12 cellular contexts compared by ENCODE assay signal in genomic region chr3:43872301-43872700, GRCh38.
DNase-seq lines count a peak whose midpoint lies in the region; ATAC-seq and TF ChIP-seq lines count a peak whose summit lies in the region.
"Had no signal": no experiment of that assay in that cellular context is flagged by ENCODE, and none has a peak within 500 bp of the region (broad histone marks: within the 10 kb centered on the region; RNA-seq: fewer than 3 reads in every experiment).

No MANE protein-coding gene starts in this region.

- peaks cover 3% of the 10 kb centered on the region for H3K9me3 Mint-ChIP-seq in mesothelial cell of epicardium
- H3K9me3 Mint-ChIP-seq in activated CD8-positive, alpha-beta T cell treated with anti-CD3 and anti-CD28 coated beads, Interleukin-2, amount 10 ng/mL, durations not matched to agents 7 days and 5 days (ENCODE audit: insufficient read depth) = no peaks in the 10 kb centered on the region

- peak overlapping the region; percentile 28 for H3K27ac Mint-ChIP-seq in mesothelial cell of epicardium
- no peak overlapping the region for H3K27ac Mint-ChIP-seq in activated CD8-positive, alpha-beta T cell treated with anti-CD3 and anti-CD28 coated beads, Interleukin-2, amount 10 ng/mL, durations not matched to agents 7 days and 5 days

- no peak for ATAC-seq in activated CD8-positive, alpha-beta T cell treated with anti-CD3 and anti-CD28 coated beads, Interleukin-2, amount 10 ng/mL, durations not matched to agents 7 days and 5 days

- POLR2A ChIA-PET in activated CD8-positive, alpha-beta T cell treated with anti-CD3 and anti-CD28 coated beads, Interleukin-2, amount 10 ng/mL, durations not matched to agents 7 days and 5 days (lab: Charles Lee) = no interaction called here

- H3K4me1 Mint-ChIP-seq in mesothelial cell of epicardium = peaks cover 25% of the 10 kb centered on the region
- H3K4me1 Mint-ChIP-seq in activated CD8-positive, alpha-beta T cell treated with anti-CD3 and anti-CD28 coated beads, Interleukin-2, amount 10 ng/mL, durations not matched to agents 7 days and 5 days (ENCODE audit: low read depth) = no peaks in the 10 kb centered on the region

- no peaks in the 10 kb centered on the region for H3K27me3 Mint-ChIP-seq in mesothelial cell of epicardium (ENCODE audit: low read depth)
- H3K27me3 Mint-ChIP-seq in activated CD8-positive, alpha-beta T cell treated with anti-CD3 and anti-CD28 coated beads, Interleukin-2, amount 10 ng/mL, durations not matched to agents 7 days and 5 days (ENCODE audit: low read depth) = peaks cover 23% of the 10 kb centered on the region

- CTCF ChIA-PET in activated CD8-positive, alpha-beta T cell treated with anti-CD3 and anti-CD28 coated beads, Interleukin-2, amount 10 ng/mL, durations not matched to agents 7 days and 5 days (lab: Charles Lee) = interaction anchor here (1.5 kb wide), 1 partner anchor 17 kb away, joined by 5 read pairs; no protein-coding TSS in a partner anchor

- H3K36me3 Mint-ChIP-seq in mesothelial cell of epicardium = no peaks in the 10 kb centered on the region
- H3K36me3 Mint-ChIP-seq in activated CD8-positive, alpha-beta T cell treated with anti-CD3 and anti-CD28 coated beads, Interleukin-2, amount 10 ng/mL, durations not matched to agents 7 days and 5 days (ENCODE audit: low read depth) = no peaks in the 10 kb centered on the region

- H3K4me3 ChIP-seq in AG10803 (ENCODE audit: low read length) (no peak overlapping the region), choroid plexus epithelial cell (ENCODE audit: low read depth, low read length) (no peak overlapping the region)
- H3K4me3 ChIP-seq: stomach had no signal

- peak; percentile 86 for DNase-seq in AG10803 (ENCODE audit: low read depth)
- peak; percentile 85 for DNase-seq in LHCN-M2 (ENCODE audit: low read depth)
- peak; percentile 83 for DNase-seq in choroid plexus epithelial cell (ENCODE audit: low read depth)
- DNase-seq in mesothelial cell of epicardium (ENCODE audit: low spot score in 2 of 2, unreplicated experiment in 2 of 2) = no peak
- no peak for DNase-seq in activated CD8-positive, alpha-beta T cell treated with anti-CD3 and anti-CD28 coated beads, Interleukin-2, amount 10 ng/mL, durations not matched to agents 7 days and 5 days
- no peak for DNase-seq in GF-D8 (lab: John Stamatoyannopoulos, UW)
- no peak for DNase-seq in putamen (ENCODE audit: low spot score)
- no peak for DNase-seq in iPS-NIHi11 (ENCODE audit: low spot score)
- DNase-seq: activated CD4-positive, alpha-beta T cell treated with anti-CD3 and anti-CD28 coated beads, Interleukin-2, amount 50 U/mL, for 48 hours; NCI-H187 treated with DMSO at 0.1 percent for 48 hours; SHP77; stomach had no signal

- H3K4me3 Mint-ChIP-seq in mesothelial cell of epicardium = no peak overlapping the region
- H3K4me3 Mint-ChIP-seq in activated CD8-positive, alpha-beta T cell treated with anti-CD3 and anti-CD28 coated beads, Interleukin-2, amount 10 ng/mL, durations not matched to agents 7 days and 5 days = no peak overlapping the region

- TF ChIP-seq CTCF in AG10803 (conservative IDR thresholded peaks at IDR 0.05; ENCODE audit: low read length) (no peak), choroid plexus epithelial cell (conservative IDR thresholded peaks at IDR 0.05; ENCODE audit: low read depth, low read length) (no peak), mesothelial cell of epicardium (IDR thresholded peaks at IDR 0.05; ENCODE audit: unreplicated experiment) (no peak)

Comparison
In these comparisons a context has a peak if more than half of its experiments do, and no peak if none do; other contexts are left out.
1. DNase-seq: peak in AG10803 (single experiment), LHCN-M2 (single experiment) and choroid plexus epithelial cell (single experiment); none in mesothelial cell of epicardium (0 of 2), activated CD8-positive, alpha-beta T cell treated with anti-CD3 and anti-CD28 coated beads, Interleukin-2, amount 10 ng/mL, durations not matched to agents 7 days and 5 days (single experiment), GF-D8 (single experiment), putamen (single experiment) and iPS-NIHi11 (single experiment).